In the genomic region with DNA sequence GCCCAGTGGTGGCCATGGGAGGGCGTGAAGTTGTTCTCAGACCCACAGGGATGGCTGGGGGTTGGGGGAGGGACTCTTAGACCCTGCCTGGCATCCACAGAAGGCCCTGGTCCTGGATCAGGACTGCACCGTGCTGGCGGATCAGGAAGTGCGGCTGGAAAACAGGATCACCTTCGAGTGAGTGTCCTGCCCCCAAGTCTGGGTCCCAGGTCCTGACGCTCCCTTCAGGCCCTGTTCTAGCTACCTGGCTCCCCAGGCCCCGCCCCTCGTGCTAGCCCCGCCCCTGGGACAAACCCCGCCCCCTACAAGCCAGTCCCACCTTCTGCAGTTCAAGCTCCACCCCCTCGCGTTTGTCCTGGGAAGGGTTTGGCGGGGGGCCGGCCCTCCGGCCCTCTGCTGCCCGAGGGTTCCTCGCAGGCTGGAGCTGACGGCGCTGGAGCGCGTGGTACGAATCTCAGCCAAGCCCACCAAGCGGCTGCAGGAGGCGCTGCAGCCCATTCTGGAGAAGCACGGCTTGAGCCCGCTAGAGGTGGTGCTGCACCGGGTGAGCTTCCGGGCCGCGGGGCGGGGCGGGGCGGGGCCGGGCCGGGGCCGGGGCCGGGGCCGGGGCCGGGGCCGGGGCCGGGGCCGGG, we compare ENCODE assay signal across 8 cellular contexts. TPM values are rescaled to one million over a fixed set of nuclear protein-coding genes. Genes with fewer than 3 reads are reported as not detected.
DNase-seq lines count a peak whose midpoint lies in the region; ATAC-seq and TF ChIP-seq lines count a peak whose summit lies in the region.

No MANE protein-coding gene starts in this region.

- DNase-seq in CD4-positive, CD25-positive, alpha-beta regulatory T cell, result peak in 1 of 3 donors; percentile 58
- DNase-seq in NCI-H1436 treated with DMSO at 0.1 percent for 48 hours (lab: John Stamatoyannopoulos, UW) (peak; percentile 30), ecto neural progenitor cell (ENCODE audit: low spot score) (peak; percentile 98), lung (ENCODE audit: low spot score) (peak; percentile 89)
- peak; percentile 35 for DNase-seq in activated CD4-positive, CD25-positive, alpha-beta regulatory T cell treated with anti-CD3 and anti-CD28 coated beads, Interleukin-2, amount 50 U/mL, for 16 hours (ENCODE audit: low read depth, low spot score)
- peak; percentile 39 for DNase-seq in stimulated activated naive CD4-positive, alpha-beta T cell treated with Interleukin-2 at 50 U/mL for 16 hours (lab: John Stamatoyannopoulos, UW)

- ATAC-seq in CD4-positive, CD25-positive, alpha-beta regulatory T cell (ENCODE audit: low read depth in 2 of 2), result peak; percentile 38 to 79
- peak; percentile 65 for ATAC-seq in GM21529 (IDR thresholded peaks at IDR 0.05; ENCODE audit: unreplicated experiment)
- peak; percentile 77 for ATAC-seq in lung (ENCODE audit: insufficient read depth, low FRiP score)
- ATAC-seq in GM18870 (IDR thresholded peaks at IDR 0.05; ENCODE audit: unreplicated experiment), result no peak

- H3K4me3 Mint-ChIP-seq in CD4-positive, CD25-positive, alpha-beta regulatory T cell, result peak overlapping the region in 2 of 4 donors; percentile 46 to 78

- H3K27me3 Mint-ChIP-seq in CD4-positive, CD25-positive, alpha-beta regulatory T cell, result no peaks in the 10 kb centered on the region

- no peaks in the 10 kb centered on the region for H3K9me3 ChIP-seq in CD4-positive, CD25-positive, alpha-beta regulatory T cell (ENCODE audit: control insufficient read depth in 2 of 2, low read length in 2 of 2)
- H3K9me3 ChIP-seq in lung (ENCODE audit: control insufficient read depth in 2 of 2, insufficient read depth in 1 of 2, low read length in 1 of 2), result no peaks in the 10 kb centered on the region

- H3K27me3 ChIP-seq in CD4-positive, CD25-positive, alpha-beta regulatory T cell (ENCODE audit: control insufficient read depth, insufficient read depth, low read length), result no peaks in the 10 kb centered on the region
- no peaks in the 10 kb centered on the region for H3K27me3 ChIP-seq in lung (ENCODE audit: control insufficient read depth, insufficient read depth)

- H3K4me1 ChIP-seq in CD4-positive, CD25-positive, alpha-beta regulatory T cell (ENCODE audit: control insufficient read depth, insufficient read depth, low read length, poor library complexity, severe bottlenecking), result peaks cover 60% of the 10 kb centered on the region
- H3K4me1 ChIP-seq in lung (ENCODE audit: control insufficient read depth in 2 of 2, insufficient read depth in 2 of 2, low read length in 2 of 2), result peaks cover 0 to 24% of the 10 kb centered on the region in 2 donors

- H3K36me3 ChIP-seq in CD4-positive, CD25-positive, alpha-beta regulatory T cell (ENCODE audit: control insufficient read depth, insufficient read depth, low read length), result peaks cover 48% of the 10 kb centered on the region
- H3K36me3 ChIP-seq in lung (ENCODE audit: control insufficient read depth in 2 of 2, insufficient read depth in 2 of 2, low read length in 2 of 2), result peaks cover 0 to 4% of the 10 kb centered on the region in 2 donors

- no peaks in the 10 kb centered on the region for H3K9me3 Mint-ChIP-seq in CD4-positive, CD25-positive, alpha-beta regulatory T cell

- peak overlapping the region; percentile 20 to 51 (median 43) for H3K27ac Mint-ChIP-seq in CD4-positive, CD25-positive, alpha-beta regulatory T cell

- peaks cover 10 to 82% (median 31%) of the 10 kb centered on the region in 4 donors for H3K4me1 Mint-ChIP-seq in CD4-positive, CD25-positive, alpha-beta regulatory T cell

- WGBS in lung, 2 donors, result 17 to 42% methylated on average over 33 to 42 of the region's 42 CpGs

- no peak overlapping the region for H3K4me3 ChIP-seq in CD4-positive, CD25-positive, alpha-beta regulatory T cell (ENCODE audit: low read depth, low read length)
- peak overlapping the region; percentile 45 for H3K4me3 ChIP-seq in lung

- H3K36me3 Mint-ChIP-seq in CD4-positive, CD25-positive, alpha-beta regulatory T cell, result peaks cover 14% of the 10 kb centered on the region

- H3K27ac ChIP-seq in CD4-positive, CD25-positive, alpha-beta regulatory T cell (ENCODE audit: insufficient read depth, low read length, poor library complexity, severe bottlenecking), result peak overlapping the region; percentile 43
- peak overlapping the region in 1 of 2 donors; percentile 39 for H3K27ac ChIP-seq in lung (ENCODE audit: low read depth in 1 of 2, low read length in 1 of 2)

- TF ChIP-seq CTCF in lung (IDR thresholded peaks at IDR 0.05; ENCODE audit: control extremely low read depth, extremely low read depth), result no peak

RNA-seq across cellular contexts. Expression of a gene that starts 12.9 kb away (rescaled TPM):
- 93.3 TPM for total RNA-seq in CD4-positive, CD25-positive, alpha-beta regulatory T cell
- polyA plus RNA-seq in CD4-positive, CD25-positive, alpha-beta regulatory T cell, result 10 to 100 TPM; 40.1 to 59.8 (median 52.7) TPM
- total RNA-seq in lung, result 10 to 100 TPM in 1 of 2 donors, 1 to 10 TPM in 1; 9.3 to 28.8 TPM
- polyA plus RNA-seq in lung, result 10 to 100 TPM; 17.3 to 32.8 TPM

RNA-seq across cellular contexts. Expression of a gene that starts 13.6 kb away (rescaled TPM):
- total RNA-seq in CD4-positive, CD25-positive, alpha-beta regulatory T cell, result 0.20 TPM
- not detected for polyA plus RNA-seq in CD4-positive, CD25-positive, alpha-beta regulatory T cell
- not detected for total RNA-seq in lung
- polyA plus RNA-seq in lung, result under 1 TPM in 1 of 2 donors, not detected in 1; 0.02 TPM

RNA-seq across cellular contexts. Expression of a gene that starts 19.1 kb away (rescaled TPM):
- 77.9 TPM for total RNA-seq in CD4-positive, CD25-positive, alpha-beta regulatory T cell
- polyA plus RNA-seq in CD4-positive, CD25-positive, alpha-beta regulatory T cell, result 100 to 1,000 TPM; 227 to 289 (median 240) TPM
- total RNA-seq in lung, result 100 to 1,000 TPM; 179 to 183 TPM
- 100 to 1,000 TPM; 101 to 316 TPM for polyA plus RNA-seq in lung

RNA-seq across cellular contexts. Expression of a gene that starts 29.9 kb away (rescaled TPM):
- not detected for total RNA-seq in CD4-positive, CD25-positive, alpha-beta regulatory T cell
- polyA plus RNA-seq in CD4-positive, CD25-positive, alpha-beta regulatory T cell, result not detected
- not detected for total RNA-seq in lung
- polyA plus RNA-seq in lung, result not detected

RNA-seq across cellular contexts. Expression of a gene that starts 38.8 kb away (rescaled TPM):
- 0.35 TPM for total RNA-seq in CD4-positive, CD25-positive, alpha-beta regulatory T cell
- polyA plus RNA-seq in CD4-positive, CD25-positive, alpha-beta regulatory T cell, result under 1 TPM in 3 of 4 donors, not detected in 1; 0.16 to 0.94 (median 0.20) TPM
- 1 to 10 TPM in 1 of 2 donors, not detected in 1; 1.4 TPM for total RNA-seq in lung
- polyA plus RNA-seq in lung, result 1 to 10 TPM; 1.3 to 1.7 TPM
